In genomic region chr4:80913381-80913780, GRCh38 we compare ENCODE assay signal across 12 cellular contexts.
DNase-seq lines count a peak whose midpoint lies in the region; ATAC-seq and TF ChIP-seq lines count a peak whose summit lies in the region.
"Had no signal": no experiment of that assay in that cellular context is flagged by ENCODE, and none has a peak within 500 bp of the region (broad histone marks: within the 10 kb centered on the region; RNA-seq: fewer than 3 reads in every experiment).

No MANE protein-coding gene starts in this region.

- WGBS in transverse colon (ENCODE audit: low coverage in 1 of 2), 2 donors = 43 to 48% methylated on average over 3 of the region's 3 CpGs

- no peaks in the 10 kb centered on the region for H3K4me1 ChIP-seq in effector memory CD4-positive, alpha-beta T cell (ENCODE audit: control insufficient read depth, insufficient read depth, low read length, poor library complexity, severe bottlenecking)
- H3K4me1 ChIP-seq in transverse colon = no peaks in the 10 kb centered on the region

- intact Hi-C loops in transverse colon (cut with DNase I; ENCODE audit: low total_unique reads) = no loop called here

- in situ Hi-C loops in transverse colon (cut with MboI; ENCODE audit: low pct_ligation_motif_present in 1 of 4, low pct_unique_long_range_greater_than_20kb in 1 of 4, low sequenced_read_pairs in 3 of 4) = no loop called here

- peak; percentile 93 for ATAC-seq in GM19023 (IDR thresholded peaks at IDR 0.05; ENCODE audit: unreplicated experiment)
- ATAC-seq in HG02759 (IDR thresholded peaks at IDR 0.05; ENCODE audit: unreplicated experiment) = peak; percentile 93
- peak; percentile 78 for ATAC-seq in HG03571 (IDR thresholded peaks at IDR 0.05; ENCODE audit: unreplicated experiment)

- DNase-seq in GF-D8 (lab: John Stamatoyannopoulos, UW) (peak; percentile 1), NCI-H345 treated with DMSO at 0.1 percent for 48 hours (lab: John Stamatoyannopoulos, UW; ENCODE audit: unreplicated experiment) (no peak), COR-L47 (lab: John Stamatoyannopoulos, UW) (no peak), transverse colon (no peak)
- DNase-seq in effector memory CD4-positive, alpha-beta T cell = no peak
- DNase-seq: activated naive CD4-positive, alpha-beta T cell treated with anti-CD3 and anti-CD28 coated beads, Interleukin-2, amount 50 U/mL, for 16 hours; effector CD4-positive, alpha-beta T cell; IMR-90; stimulated activated CD4-positive, alpha-beta T cell treated with anti-CD3 and anti-CD28 coated beads, Interleukin-4, amount 100 ng/mL, for 1 hour had no signal

- H3K9me3 ChIP-seq in effector memory CD4-positive, alpha-beta T cell (ENCODE audit: control insufficient read depth, low read length) = no peaks in the 10 kb centered on the region
- H3K9me3 ChIP-seq in transverse colon = peaks cover 0 to 4% of the 10 kb centered on the region in 2 donors

- TF ChIP-seq CTCF in transverse colon (IDR thresholded peaks at IDR 0.05) = no peak

- H3K27ac ChIP-seq in effector memory CD4-positive, alpha-beta T cell (ENCODE audit: insufficient read depth, low read length, poor library complexity, severe bottlenecking) = no peak overlapping the region
- no peak overlapping the region for H3K27ac ChIP-seq in transverse colon

- no peak for TF ChIP-seq EP300 in transverse colon (IDR thresholded peaks at IDR 0.05; ENCODE audit: low read depth)

- H3K27me3 ChIP-seq in effector memory CD4-positive, alpha-beta T cell (replicated peaks; ENCODE audit: control insufficient read depth, insufficient read depth, low read length, poor library complexity, severe bottlenecking) = no peaks in the 10 kb centered on the region
- no peaks in the 10 kb centered on the region for H3K27me3 ChIP-seq in transverse colon

- no peak overlapping the region for H3K4me3 ChIP-seq in effector memory CD4-positive, alpha-beta T cell (ENCODE audit: insufficient read depth, low read depth, low read length, poor library complexity, severe bottlenecking)
- H3K4me3 ChIP-seq in transverse colon = no peak overlapping the region

- no peaks in the 10 kb centered on the region for H3K36me3 ChIP-seq in effector memory CD4-positive, alpha-beta T cell (ENCODE audit: control insufficient read depth, insufficient read depth, low read length)
- H3K36me3 ChIP-seq in transverse colon = no peaks in the 10 kb centered on the region

- TF ChIP-seq POLR2A in transverse colon (IDR thresholded peaks at IDR 0.05) = no peak
